Comparison of ENCODE assay signal across 6 cellular contexts in genomic region chr17:4938670-4939553, GRCh38. TPM values are rescaled to one million over a fixed set of nuclear protein-coding genes. Genes with fewer than 3 reads are reported as not detected.
A peak's percentile ranks its signal among the peaks of the same experiment; 100 is the strongest.
DNase-seq lines count a peak whose midpoint lies in the region; ATAC-seq and TF ChIP-seq lines count a peak whose summit lies in the region.

No MANE protein-coding gene starts in this region.

- peaks cover 7% of the 10 kb centered on the region for H3K36me3 Mint-ChIP-seq in type B pancreatic cell

- no peaks in the 10 kb centered on the region for H3K9me3 ChIP-seq in A673 (ENCODE audit: low read depth, low read length, poor library complexity, severe bottlenecking)

- no peaks in the 10 kb centered on the region for H3K9me3 Mint-ChIP-seq in type B pancreatic cell

- POLR2A ChIA-PET in A673 (lab: Charles Lee; ENCODE audit: low non-redundant PET), result interaction anchor here (0.6 kb wide), 1 partner anchor 29 kb away, joined by 3 read pairs; no protein-coding TSS in a partner anchor

- DNase-seq in A673 (ENCODE audit: low spot score) (no peak), NCI-H69 (lab: John Stamatoyannopoulos, UW) (peak; percentile 17), germinal center (ENCODE audit: low spot score) (peak; percentile 1), type B pancreatic cell (ENCODE audit: extremely low spot score, unreplicated experiment) (no peak)
- no peak for DNase-seq in stimulated activated CD8-positive, alpha-beta memory T cell treated with anti-CD3 and anti-CD28 coated beads, Interleukin-4, amount 100 ng/mL, for 48 hours

- peak overlapping the region; percentile 98 for H3K4me3 Mint-ChIP-seq in type B pancreatic cell

- H3K36me3 ChIP-seq in A673 (ENCODE audit: insufficient read depth, low read length, poor library complexity, severe bottlenecking), result peaks cover 29% of the 10 kb centered on the region

- H3K4me1 ChIP-seq in A673 (ENCODE audit: insufficient read depth, low read length, poor library complexity, severe bottlenecking), result peaks cover 15% of the 10 kb centered on the region

- H3K27me3 Mint-ChIP-seq in type B pancreatic cell, result no peaks in the 10 kb centered on the region

- peak overlapping the region; percentile 75 for H3K4me3 ChIP-seq in A673 (ENCODE audit: low read depth, low read length, poor library complexity, severe bottlenecking)

- intact Hi-C loops in A673 (cut with micrococcal nuclease; ENCODE audit: unreplicated experiment), result no loop called here

- peak overlapping the region; percentile 99 for H3K27ac Mint-ChIP-seq in type B pancreatic cell

- TF ChIP-seq CTCF in A673 (conservative IDR thresholded peaks at IDR 0.05; ENCODE audit: low read depth, low read length) (no peak), type B pancreatic cell (conservative IDR thresholded peaks at IDR 0.05) (no peak)

- TSS peak; percentile 13 for BruUV-seq in A673 (replicated peaks; lab: Mats Ljungman, UMichigan)

- H3K27me3 ChIP-seq in A673 (replicated peaks; ENCODE audit: insufficient read depth, low read depth, low read length, poor library complexity), result no peaks in the 10 kb centered on the region

- peak overlapping the region; percentile 94 for H3K27ac ChIP-seq in A673 (ENCODE audit: low read depth, low read length, poor library complexity, severe bottlenecking)

- H3K4me1 Mint-ChIP-seq in type B pancreatic cell (ENCODE audit: unreplicated experiment), result peaks cover 30% of the 10 kb centered on the region

- CTCF ChIA-PET in A673 (lab: Charles Lee), result interaction anchor here (0.7 kb wide), 1 partner anchor 36 kb away, joined by 4 read pairs; the partner anchor contains the start of gene CHRNE

- no peak for ATAC-seq in HG02981 (IDR thresholded peaks at IDR 0.05; ENCODE audit: unreplicated experiment)

RNA-seq across cellular contexts. Expression of gene SLC25A11, which starts 0.9 kb away (rescaled TPM):
- total RNA-seq in A673 (2021) (113 and 129 TPM in 2 replicates), type B pancreatic cell (ENCODE audit: low replicate concordance) (60.2 and 63.6 TPM in 2 replicates)

RNA-seq across cellular contexts. Expression of gene RNF167, which starts 1.2 kb away (rescaled TPM):
- total RNA-seq in A673 (2021) (77.3 and 78.8 TPM in 2 replicates), type B pancreatic cell (ENCODE audit: low replicate concordance) (98.8 and 132 TPM in 2 replicates)

RNA-seq across cellular contexts. Expression of gene GP1BA, which starts 6.8 kb away (rescaled TPM):
- not detected in 2 replicates for total RNA-seq in A673 (2021)
- total RNA-seq in type B pancreatic cell (ENCODE audit: low replicate concordance), result not detected in 2 replicates

RNA-seq across cellular contexts. Expression of gene PFN1, which starts 9.4 kb away (rescaled TPM):
- 1,021 and 1,026 TPM in 2 replicates for total RNA-seq in A673 (2021)
- total RNA-seq in type B pancreatic cell (ENCODE audit: low replicate concordance), result 404 and 455 TPM in 2 replicates

RNA-seq across cellular contexts. Expression of gene ENO3, which starts 12.0 kb away (rescaled TPM):
- 12.3 and 16.6 TPM in 2 replicates for total RNA-seq in A673 (2021)
- total RNA-seq in type B pancreatic cell (ENCODE audit: low replicate concordance), result 4.8 and 24.0 TPM in 2 replicates

Comparison
In these comparisons a context has a peak if more than half of its experiments do, and no peak if none do; other contexts are left out.
1. DNase-seq: peak in NCI-H69 (single experiment) and germinal center (single experiment); none in A673 (single experiment), type B pancreatic cell (single experiment) and stimulated activated CD8-positive, alpha-beta memory T cell treated with anti-CD3 and anti-CD28 coated beads, Interleukin-4, amount 100 ng/mL, for 48 hours (single experiment).